In genomic region chr4:93835929-93836328, GRCh38 we compare ENCODE assay signal across 30 cellular contexts.
"Had no signal": no experiment of that assay in that cellular context is flagged by ENCODE, and none has a peak within 500 bp of the region (broad histone marks: within the 10 kb centered on the region; RNA-seq: fewer than 3 reads in every experiment).

No MANE protein-coding gene starts in this region.

- DNase-seq: activated B cell treated with CpG ODN at 0.5 μM for 24 hours; activated CD4-positive, alpha-beta T cell treated with anti-CD3 and anti-CD28 coated beads for 36 hours; activated CD8-positive, alpha-beta T cell treated with anti-CD3 and anti-CD28 coated beads, Interleukin-2, amount 10 ng/mL, durations not matched to agents 7 days and 5 days; activated effector memory CD4-positive, alpha-beta T cell treated with Interleukin-2 at 50 U/mL for 16 hours; activated naive CD4-positive, alpha-beta T cell treated with Interleukin-2 at 50 U/mL for 16 hours; activated T-cell treated with anti-CD3 and anti-CD28 coated beads for 4 hours; activated T-cell treated with anti-CD3 and anti-CD28 coated beads, Interleukin-2, amount 50 U/mL, for 72 hours; anterior cingulate cortex; body of pancreas; cerebellar nuclear complex; dorsolateral prefrontal cortex; effector memory CD4-positive, alpha-beta T cell; erythroblast; hippocampal formation; left cardiac atrium; left ventricle myocardium superior; nucleus accumbens; pancreas; psoas muscle; stimulated activated CD4-positive, alpha-beta T cell treated with anti-CD3 and anti-CD28 coated beads, Interleukin-1b, Interleukin-23, amount 100 ng/mL, for 48 hours; stimulated activated CD4-positive, alpha-beta T cell treated with anti-CD3 and anti-CD28 coated beads, Interleukin-4, amount 100 ng/mL, for 4 hours; stimulated activated CD8-positive, alpha-beta memory T cell treated with anti-CD3 and anti-CD28 coated beads, Interleukin-4, amount 100 ng/mL, for 48 hours; stimulated activated naive CD8-positive, alpha-beta T cell treated with anti-CD3 and anti-CD28 coated beads, Interleukin-15, amount 100 ng/mL, for 72 hours; substantia nigra; upper lobe of left lung had no signal

- ATAC-seq: activated CD4-positive, alpha-beta T cell treated with anti-CD3 and anti-CD28 coated beads for 36 hours; activated CD8-positive, alpha-beta T cell treated with anti-CD3 and anti-CD28 coated beads, Interleukin-2, amount 10 ng/mL, durations not matched to agents 7 days and 5 days; activated T-cell treated with anti-CD3 and anti-CD28 coated beads, Interleukin-2, amount 50 U/mL, for 72 hours; body of pancreas; gastroesophageal sphincter; pancreas; psoas muscle; stimulated activated memory B cell treated with anti-CD40 and anti-IgM and Interleukin-4, amounts not matched to agents 10 μg/mL and 1 μg/mL and 100 μg/mL, for 72 hours; stimulated activated naive CD8-positive, alpha-beta T cell treated with anti-CD3 and anti-CD28 coated beads, Interleukin-15, amount 100 ng/mL, for 72 hours had no signal

- H3K4me3 ChIP-seq: body of pancreas, coronary artery, dorsolateral prefrontal cortex, gastroesophageal sphincter, pancreas, psoas muscle, smooth muscle cell, upper lobe of left lung, vagina had no signal
